Comparison of ENCODE assay signal across 8 cellular contexts in genomic region chr6:157323924-157324276, GRCh38. TPM values are rescaled to one million over a fixed set of nuclear protein-coding genes. Genes with fewer than 3 reads are reported as not detected.
DNase-seq lines count a peak whose midpoint lies in the region; ATAC-seq lines count a peak whose summit lies in the region.

No MANE protein-coding gene starts in this region.

- H2BK5ac ChIP-seq in mesenchymal stem cell (ENCODE audit: low read depth, low read length, poor library complexity, severe bottlenecking) = peak overlapping the region; percentile 1

- H2AFZ ChIP-seq in mesenchymal stem cell (ENCODE audit: low read depth, low read length) = peak overlapping the region; percentile 76

- no peak overlapping the region for H2BK15ac ChIP-seq in mesenchymal stem cell (ENCODE audit: low read depth, poor library complexity, severe bottlenecking)

- H3K23ac ChIP-seq in mesenchymal stem cell (ENCODE audit: low read length in 2 of 2) = no peak overlapping the region

- H3K27ac Mint-ChIP-seq in stimulated activated effector memory CD8-positive, alpha-beta T cell treated with anti-CD3 and anti-CD28 coated beads, Interleukin-12 subunit alpha, Interleukin-12 subunit beta, amount 100 ng/mL, for 72 hours = peak overlapping the region; percentile 92

- H4K8ac ChIP-seq in mesenchymal stem cell (ENCODE audit: low read length) = peak overlapping the region; percentile 47

- no peaks in the 10 kb centered on the region for H3K9me3 ChIP-seq in effector memory CD4-positive, alpha-beta T cell (ENCODE audit: control insufficient read depth, low read length)
- no peaks in the 10 kb centered on the region for H3K9me3 ChIP-seq in mesenchymal stem cell (ENCODE audit: control insufficient read depth, low read length)

- no peak overlapping the region for H4K91ac ChIP-seq in mesenchymal stem cell (ENCODE audit: low read length)

- no peak overlapping the region for H3K14ac ChIP-seq in mesenchymal stem cell (ENCODE audit: low read length in 2 of 2)

- H3K4me3 Mint-ChIP-seq in stimulated activated effector memory CD8-positive, alpha-beta T cell treated with anti-CD3 and anti-CD28 coated beads, Interleukin-12 subunit alpha, Interleukin-12 subunit beta, amount 100 ng/mL, for 72 hours = peak overlapping the region; percentile 95

- no peaks in the 10 kb centered on the region for H3K27me3 ChIP-seq in effector memory CD4-positive, alpha-beta T cell (replicated peaks; ENCODE audit: control insufficient read depth, insufficient read depth, low read length, poor library complexity, severe bottlenecking)
- peaks cover 6 to 11% of the 10 kb centered on the region in 2 experiments for H3K27me3 ChIP-seq in mesenchymal stem cell (ENCODE audit: control insufficient read depth in 1 of 2, insufficient read depth in 1 of 2, low read length in 2 of 2)

- peaks cover 45% of the 10 kb centered on the region for H3K4me1 Mint-ChIP-seq in stimulated activated effector memory CD8-positive, alpha-beta T cell treated with anti-CD3 and anti-CD28 coated beads, Interleukin-12 subunit alpha, Interleukin-12 subunit beta, amount 100 ng/mL, for 72 hours

- H3K18ac ChIP-seq in mesenchymal stem cell (ENCODE audit: low read depth in 1 of 2, low read length in 2 of 2) = peak overlapping the region; percentile 40 to 59

- H2AK5ac ChIP-seq in mesenchymal stem cell (ENCODE audit: low read length, severe bottlenecking) = no peak overlapping the region

- DNase-seq in activated CD4-positive, alpha-beta T cell treated with anti-CD3 and anti-CD28 coated beads for 1 hour = peak; percentile 23
- peak in 1 of 3 donors; percentile 3 for DNase-seq in effector memory CD4-positive, alpha-beta T cell
- DNase-seq in mesenchymal stem cell = peak; percentile 89
- peak; percentile 11 to 70 for DNase-seq in stimulated activated effector memory CD8-positive, alpha-beta T cell treated with anti-CD3 and anti-CD28 coated beads, Interleukin-12 subunit alpha, Interleukin-12 subunit beta, amount 100 ng/mL, for 72 hours (ENCODE audit: low spot score in 2 of 2)
- no peak for DNase-seq in NCI-H1048 (lab: John Stamatoyannopoulos, UW)
- no peak for DNase-seq in OCI-M2 (lab: John Stamatoyannopoulos, UW; ENCODE audit: unreplicated experiment)

- H3K27ac ChIP-seq in effector memory CD4-positive, alpha-beta T cell (ENCODE audit: insufficient read depth, low read length, poor library complexity, severe bottlenecking) = peak overlapping the region; percentile 63
- H3K27ac ChIP-seq in mesenchymal stem cell (ENCODE audit: low read length, poor library complexity, severe bottlenecking) = peak overlapping the region; percentile 84

- H3K4me2 ChIP-seq in mesenchymal stem cell (ENCODE audit: low read length, poor library complexity, severe bottlenecking) = peak overlapping the region; percentile 63

- H3K79me1 ChIP-seq in mesenchymal stem cell (replicated peaks; ENCODE audit: low read length, poor library complexity, severe bottlenecking) = peaks cover 10% of the 10 kb centered on the region

- no peaks in the 10 kb centered on the region for H3K9me3 Mint-ChIP-seq in stimulated activated effector memory CD8-positive, alpha-beta T cell treated with anti-CD3 and anti-CD28 coated beads, Interleukin-12 subunit alpha, Interleukin-12 subunit beta, amount 100 ng/mL, for 72 hours

- H3K9ac ChIP-seq in mesenchymal stem cell (ENCODE audit: low read length) = peak overlapping the region; percentile 96

- H3K4me1 ChIP-seq in effector memory CD4-positive, alpha-beta T cell (ENCODE audit: control insufficient read depth, insufficient read depth, low read length, poor library complexity, severe bottlenecking) = no peaks in the 10 kb centered on the region
- peaks cover 4% of the 10 kb centered on the region for H3K4me1 ChIP-seq in mesenchymal stem cell (ENCODE audit: control insufficient read depth, insufficient read depth, low read depth, low read length)

- peak overlapping the region in 1 of 2 experiments; percentile 21 for H2BK12ac ChIP-seq in mesenchymal stem cell (ENCODE audit: low read length in 2 of 2)

- WGBS in mesenchymal stem cell = under 1% methylated on average over 20 of the region's 21 CpGs

- peak overlapping the region; percentile 92 for H3K4me3 ChIP-seq in effector memory CD4-positive, alpha-beta T cell (ENCODE audit: insufficient read depth, low read depth, low read length, poor library complexity, severe bottlenecking)
- peak overlapping the region; percentile 71 to 90 for H3K4me3 ChIP-seq in mesenchymal stem cell (ENCODE audit: insufficient read depth in 1 of 2, low read depth in 1 of 2, low read length in 2 of 2)

- peak overlapping the region; percentile 46 to 65 for H3K4ac ChIP-seq in mesenchymal stem cell (ENCODE audit: low read depth in 1 of 2, low read length in 2 of 2)

- no peak overlapping the region for H2BK120ac ChIP-seq in mesenchymal stem cell (ENCODE audit: low read depth, low read length)

- ATAC-seq in GM18868 (IDR thresholded peaks at IDR 0.05; ENCODE audit: unreplicated experiment) (peak; percentile 16), HG03159 (IDR thresholded peaks at IDR 0.05; ENCODE audit: unreplicated experiment) (peak; percentile 18)
- ATAC-seq in stimulated activated effector memory CD8-positive, alpha-beta T cell treated with anti-CD3 and anti-CD28 coated beads, Interleukin-12 subunit alpha, Interleukin-12 subunit beta, amount 100 ng/mL, for 72 hours = peak; percentile 22

- peaks cover 17% of the 10 kb centered on the region for H3K36me3 Mint-ChIP-seq in stimulated activated effector memory CD8-positive, alpha-beta T cell treated with anti-CD3 and anti-CD28 coated beads, Interleukin-12 subunit alpha, Interleukin-12 subunit beta, amount 100 ng/mL, for 72 hours

- H3K36me3 ChIP-seq in effector memory CD4-positive, alpha-beta T cell (ENCODE audit: control insufficient read depth, insufficient read depth, low read length) = peaks cover 6% of the 10 kb centered on the region
- peaks cover 0 to 19% of the 10 kb centered on the region in 2 experiments for H3K36me3 ChIP-seq in mesenchymal stem cell (ENCODE audit: control insufficient read depth in 1 of 2, insufficient read depth in 2 of 2, low read depth in 1 of 2, low read length in 2 of 2)

RNA-seq across cellular contexts. Expression of gene TMEM242, which starts 0.6 kb away (rescaled TPM):
- 6.1 TPM for polyA plus RNA-seq in mesenchymal stem cell (2013, experiment 1 of 2)
- polyA plus RNA-seq in mesenchymal stem cell (2013, experiment 2 of 2) = 6.6 TPM

RNA-seq across cellular contexts. Expression of gene ZDHHC14, which starts 57.1 kb away (rescaled TPM):
- polyA plus RNA-seq in mesenchymal stem cell (2013, experiment 1 of 2) = 5.9 TPM
- polyA plus RNA-seq in mesenchymal stem cell (2013, experiment 2 of 2) = 6.5 TPM

Comparison
In these comparisons a context has a peak if more than half of its experiments do, and no peak if none do; other contexts are left out.
1. DNase-seq: peak in activated CD4-positive, alpha-beta T cell treated with anti-CD3 and anti-CD28 coated beads for 1 hour (single experiment), mesenchymal stem cell (single experiment) and stimulated activated effector memory CD8-positive, alpha-beta T cell treated with anti-CD3 and anti-CD28 coated beads, Interleukin-12 subunit alpha, Interleukin-12 subunit beta, amount 100 ng/mL, for 72 hours (2 of 2); none in NCI-H1048 (single experiment) and OCI-M2 (single experiment).
2. Peak in every context shown above with its lines, with median percentiles within 50 percentile points of each other: ATAC-seq.